In genomic region chr1:237901284-237901870, GRCh38 we compare ENCODE assay signal across 9 cellular contexts. TPM values are rescaled to one million over a fixed set of nuclear protein-coding genes. Genes with fewer than 3 reads are reported as not detected.
A peak's percentile ranks its signal among the peaks of the same experiment; 100 is the strongest.
DNase-seq lines count a peak whose midpoint lies in the region; ATAC-seq and TF ChIP-seq lines count a peak whose summit lies in the region.
"Had no signal": no experiment of that assay in that cellular context is flagged by ENCODE, and none has a peak within 500 bp of the region (broad histone marks: within the 10 kb centered on the region; RNA-seq: fewer than 3 reads in every experiment).

No MANE protein-coding gene starts in this region.

- no peaks in the 10 kb centered on the region for H3K9me3 ChIP-seq in RWPE2 (ENCODE audit: severe bottlenecking)

- intact Hi-C loops in left colon (cut with DNase I, micrococcal nuclease): no loop called here

- H3K36me3 ChIP-seq in RWPE2 (ENCODE audit: low read depth): no peaks in the 10 kb centered on the region

- ATAC-seq in HG02798 (IDR thresholded peaks at IDR 0.05; ENCODE audit: poor library complexity, unreplicated experiment) (peak; percentile 73), RWPE2 (ENCODE audit: low read depth) (peak; percentile 68; the same call in 2 of the 3 replicates), left colon (no peak), GM18505 (IDR thresholded peaks at IDR 0.05; ENCODE audit: unreplicated experiment) (no peak)
- no peak for ATAC-seq in activated T-cell treated with anti-CD3 and anti-CD28 coated beads, Interleukin-2, amount 50 U/mL, for 4 hours

- no peak for TF ChIP-seq POLR2A in GM18505 (IDR thresholded peaks at IDR 0.05; ENCODE audit: borderline replicate concordance, extremely low read depth, insufficient read depth, insufficient read length)

- no peaks in the 10 kb centered on the region for H3K4me1 Mint-ChIP-seq in activated T-cell treated with anti-CD3 and anti-CD28 coated beads, Interleukin-2, amount 50 U/mL, for 4 hours (ENCODE audit: low read depth)

- no peaks in the 10 kb centered on the region for H3K27me3 Mint-ChIP-seq in activated T-cell treated with anti-CD3 and anti-CD28 coated beads, Interleukin-2, amount 50 U/mL, for 4 hours (ENCODE audit: low read depth)

- no peak overlapping the region for H3K4me3 Mint-ChIP-seq in activated T-cell treated with anti-CD3 and anti-CD28 coated beads, Interleukin-2, amount 50 U/mL, for 4 hours

- no peaks in the 10 kb centered on the region for H3K9me3 Mint-ChIP-seq in activated T-cell treated with anti-CD3 and anti-CD28 coated beads, Interleukin-2, amount 50 U/mL, for 4 hours

- peak; percentile 40 for DNase-seq in Daoy (ENCODE audit: low read depth)
- DNase-seq in RWPE2 (ENCODE audit: low spot score): no peak
- DNase-seq in iPS DF 19.7 (ENCODE audit: low read depth, low spot score): peak; percentile 23
- DNase-seq in left colon: no peak
- no peak for DNase-seq in activated T-cell treated with anti-CD3 and anti-CD28 coated beads, Interleukin-2, amount 50 U/mL, for 4 hours
- no peak for DNase-seq in NCI-H2227 (lab: John Stamatoyannopoulos, UW; ENCODE audit: unreplicated experiment)

- H3K27ac ChIP-seq in RWPE2 (ENCODE audit: poor library complexity, severe bottlenecking): no peak overlapping the region

- no peak overlapping the region for H3K4me3 ChIP-seq in RWPE2 (ENCODE audit: severe bottlenecking)

- TF ChIP-seq CTCF in RWPE2 (IDR thresholded peaks at IDR 0.05; ENCODE audit: poor library complexity, severe bottlenecking): peak; percentile 46

- no peaks in the 10 kb centered on the region for H3K4me1 ChIP-seq in RWPE2 (ENCODE audit: insufficient read depth, poor library complexity, severe bottlenecking)

- H3K36me3 Mint-ChIP-seq in activated T-cell treated with anti-CD3 and anti-CD28 coated beads, Interleukin-2, amount 50 U/mL, for 4 hours (ENCODE audit: insufficient read depth): no peaks in the 10 kb centered on the region

- H3K27me3 ChIP-seq in RWPE2 (ENCODE audit: insufficient read depth, poor library complexity, severe bottlenecking): no peaks in the 10 kb centered on the region

RNA-seq across cellular contexts. Expression of gene ZP4, which starts 10.7 kb away (rescaled TPM):
- total RNA-seq in Daoy (2014; rRNA removed; shearing (Covaris generic)): 0.46 and 4.0 TPM in 2 replicates
- not detected for total RNA-seq in left colon
- not detected for total RNA-seq in activated T-cell treated with anti-CD3 and anti-CD28 coated beads, Interleukin-2, amount 50 U/mL, for 4 hours
- total RNA-seq: endothelial cell of umbilical vein had no signal

Comparison
In these comparisons a context has a peak if more than half of its experiments do, and no peak if none do; other contexts are left out.
1. DNase-seq: peak in Daoy (single experiment) and iPS DF 19.7 (single experiment); none in RWPE2 (single experiment), left colon (0 of 2), activated T-cell treated with anti-CD3 and anti-CD28 coated beads, Interleukin-2, amount 50 U/mL, for 4 hours (single experiment) and NCI-H2227 (single experiment).
2. ATAC-seq: peak in HG02798 (single experiment) and RWPE2 (single experiment); none in left colon (single experiment), GM18505 (single experiment) and activated T-cell treated with anti-CD3 and anti-CD28 coated beads, Interleukin-2, amount 50 U/mL, for 4 hours (0 of 2).